1 cellular context compared by ENCODE assay signal in genomic region chr2:231592636-231593145, GRCh38.
TF ChIP-seq lines count a peak whose summit lies in the region.

Gene TEX44, plus strand, starts transcription at chr2:231592864. Its CDS starts 88 bp downstream, at chr2:231592952.

TF ChIP-seq in HepG2, 621 proteins besides CTCF, POLR2A, EP300 and RAD21:
- TF ChIP-seq POGK (CRISPR knock-in tag; conservative IDR thresholded peaks at IDR 0.05) (no peak), ATF7 (IDR thresholded peaks at IDR 0.05) (peak; percentile 21; the same call in 1 of the 2 replicates), ATF7 (CRISPR knock-in tag; IDR thresholded peaks at IDR 0.05) (no peak), CREB1 (IDR thresholded peaks at IDR 0.05) (peak; percentile 71), CREB1 (CRISPR knock-in tag; IDR thresholded peaks at IDR 0.05) (no peak)
TF ChIP-seq in HepG2: peak in this region for 2.
